17 cellular contexts compared by ENCODE assay signal in genomic region chr12:70448371-70448770, GRCh38.
DNase-seq lines count a peak whose midpoint lies in the region; ATAC-seq and TF ChIP-seq lines count a peak whose summit lies in the region.
"Had no signal": no experiment of that assay in that cellular context is flagged by ENCODE, and none has a peak within 500 bp of the region (broad histone marks: within the 10 kb centered on the region; RNA-seq: fewer than 3 reads in every experiment).

No MANE protein-coding gene starts in this region.

- H3K9me3 ChIP-seq in HCT116 (ENCODE audit: control insufficient read depth in 1 of 2, insufficient read depth in 1 of 2, low read depth in 1 of 2, low read length in 2 of 2) (no peaks in the 10 kb centered on the region), PC-3 (ENCODE audit: low read length) (0 out of 2 replicates have a peak, but pooled peaks cover 9% of the 10 kb centered on the region)
- H3K9me3 ChIP-seq: A549 had no signal

- POLR2A ChIA-PET in HCT116 (lab: Charles Lee), result no interaction called here
- POLR2A ChIA-PET in PC-3 (lab: Charles Lee; ENCODE audit: unreplicated experiment), result no interaction called here

- H4K20me1 ChIP-seq in HCT116 (ENCODE audit: insufficient read depth) (no peaks in the 10 kb centered on the region), PC-3 (ENCODE audit: low read length) (no peaks in the 10 kb centered on the region)

- TF ChIP-seq POLR2A in HCT116 (IDR thresholded peaks at IDR 0.05; ENCODE audit: borderline replicate concordance, extremely low read depth, insufficient read depth, insufficient read length), result no peak

- CTCF ChIA-PET in HCT116 (lab: Charles Lee), result no interaction called here
- CTCF ChIA-PET in PC-3 (lab: Charles Lee), result no interaction called here

- H3K4me1 ChIP-seq in HCT116 (ENCODE audit: control insufficient read depth in 1 of 2, insufficient read depth in 2 of 2, low read length in 2 of 2), result peaks cover 19 to 50% of the 10 kb centered on the region in 2 experiments
- H3K4me1 ChIP-seq in PC-3 (ENCODE audit: insufficient read depth, low read length), result peaks cover 27% of the 10 kb centered on the region
- H3K4me1 ChIP-seq: A549 had no signal

- peaks cover 10% of the 10 kb centered on the region for H3K9me3 Mint-ChIP-seq in stimulated activated effector memory CD8-positive, alpha-beta T cell treated with anti-CD3 and anti-CD28 coated beads, Interleukin-12 subunit alpha, Interleukin-12 subunit beta, amount 100 ng/mL, for 72 hours

- peak overlapping the region; percentile 91 for H3K4me2 ChIP-seq in HCT116 (ENCODE audit: low read length)
- H3K4me2 ChIP-seq in PC-3 (ENCODE audit: low read length), result peak overlapping the region; percentile 78; the same call in 1 of the 2 replicates
- H3K4me2 ChIP-seq: A549 had no signal

- no peaks in the 10 kb centered on the region for H3K27me3 ChIP-seq in HCT116 (ENCODE audit: insufficient read depth, low read length)
- H3K27me3 ChIP-seq in PC-3 (ENCODE audit: low read length), result no peaks in the 10 kb centered on the region

- H3K4me3 ChIP-seq in AG10803 (ENCODE audit: low read length) (no peak overlapping the region), HCT116 (replicated peaks in 1 of 2; ENCODE audit: low read depth in 1 of 2, low read length in 2 of 2) (no peak overlapping the region), PC-3 (ENCODE audit: low read length) (no peak overlapping the region)
- H3K4me3 ChIP-seq: A549 had no signal

- no peak for TF ChIP-seq CTCF in AG10803 (conservative IDR thresholded peaks at IDR 0.05; ENCODE audit: low read length)
- TF ChIP-seq CTCF in HCT116 (IDR thresholded peaks at IDR 0.05 in 2 of 3, conservative IDR thresholded peaks at IDR 0.05 in 1 of 3; ENCODE audit: borderline replicate concordance in 1 of 3, insufficient read depth in 1 of 3, low read depth in 2 of 3, low read length in 2 of 3), result no peak
- no peak for TF ChIP-seq CTCF in PC-3 (conservative IDR thresholded peaks at IDR 0.05; ENCODE audit: low read depth, low read length)

- ATAC-seq in HCT116 (no peak), PC-3 (no peak), GM21576 (IDR thresholded peaks at IDR 0.05; ENCODE audit: unreplicated experiment) (no peak)
- ATAC-seq in stimulated activated effector memory CD8-positive, alpha-beta T cell treated with anti-CD3 and anti-CD28 coated beads, Interleukin-12 subunit alpha, Interleukin-12 subunit beta, amount 100 ng/mL, for 72 hours, result no peak
- ATAC-seq: A549 had no signal

- RAD21 ChIA-PET in HCT116 (lab: Charles Lee; ENCODE audit: low non-redundant PET in 1 of 2, low total read pairs in 2 of 2, uncharacterized antibody in 2 of 2, unreplicated experiment in 2 of 2), result no interaction called here

- TF ChIP-seq RAD21 in HCT116 (IDR thresholded peaks at IDR 0.05; ENCODE audit: low read depth), result no peak

- H2AFZ ChIP-seq in HCT116 (ENCODE audit: low read depth, low read length, poor library complexity, severe bottlenecking) (no peak overlapping the region), PC-3 (ENCODE audit: low read length) (peak overlapping the region; percentile 83; the same call in 1 of the 2 replicates)

- BruUV-seq in HCT116 (replicated peaks; lab: Mats Ljungman, UMichigan) (no TSS peak), PC-3 (replicated peaks; lab: Mats Ljungman, UMichigan) (no TSS peak)

- no peaks in the 10 kb centered on the region for H3K9me2 ChIP-seq in HCT116 (ENCODE audit: insufficient read depth)
- H3K9me2 ChIP-seq in PC-3 (replicated peaks; ENCODE audit: low read length), result no peaks in the 10 kb centered on the region

- no peaks in the 10 kb centered on the region for H3K36me3 Mint-ChIP-seq in stimulated activated effector memory CD8-positive, alpha-beta T cell treated with anti-CD3 and anti-CD28 coated beads, Interleukin-12 subunit alpha, Interleukin-12 subunit beta, amount 100 ng/mL, for 72 hours

- H3K79me2 ChIP-seq in HCT116 (ENCODE audit: insufficient read depth, low read length) (no peaks in the 10 kb centered on the region), PC-3 (ENCODE audit: low read length) (no peaks in the 10 kb centered on the region)

- no peaks in the 10 kb centered on the region for H3K36me3 ChIP-seq in HCT116 (ENCODE audit: control insufficient read depth in 1 of 2, insufficient read depth in 2 of 2, low read length in 2 of 2)
- H3K36me3 ChIP-seq in PC-3 (ENCODE audit: low read depth, low read length), result peaks cover 10% of the 10 kb centered on the region; the same call in 1 of the 2 replicates

- no peak overlapping the region for H3K4me3 Mint-ChIP-seq in stimulated activated effector memory CD8-positive, alpha-beta T cell treated with anti-CD3 and anti-CD28 coated beads, Interleukin-12 subunit alpha, Interleukin-12 subunit beta, amount 100 ng/mL, for 72 hours

- H3F3A ChIP-seq in PC-3 (ENCODE audit: low read length, unreplicated experiment), result peaks cover 3% of the 10 kb centered on the region

- H3K27ac Mint-ChIP-seq in stimulated activated effector memory CD8-positive, alpha-beta T cell treated with anti-CD3 and anti-CD28 coated beads, Interleukin-12 subunit alpha, Interleukin-12 subunit beta, amount 100 ng/mL, for 72 hours, result no peak overlapping the region

- intact Hi-C loops in HCT116 (cut with micrococcal nuclease) (no loop called here), PC-3 (cut with micrococcal nuclease) (no loop called here)

- H3K4me1 Mint-ChIP-seq in stimulated activated effector memory CD8-positive, alpha-beta T cell treated with anti-CD3 and anti-CD28 coated beads, Interleukin-12 subunit alpha, Interleukin-12 subunit beta, amount 100 ng/mL, for 72 hours, result no peaks in the 10 kb centered on the region

- H3K27ac ChIP-seq in HCT116 (ENCODE audit: low read depth, low read length) (no peak overlapping the region), PC-3 (ENCODE audit: low read length) (peak overlapping the region; percentile 89)
- H3K27ac ChIP-seq: A549, C4-2B had no signal

- no peak overlapping the region for H3K9ac ChIP-seq in HCT116 (ENCODE audit: low read length)
- H3K9ac ChIP-seq in PC-3 (ENCODE audit: low read length), result no peak overlapping the region

- DNase-seq in AG10803 (ENCODE audit: low read depth), result peak; percentile 6
- no peak for DNase-seq in HCT116 (ENCODE audit: low read depth, low spot score)
- DNase-seq in PC-3, result peak; percentile 24
- DNase-seq in iris pigment epithelial cell (ENCODE audit: low read depth), result peak; percentile 16
- DNase-seq in stimulated activated effector memory CD8-positive, alpha-beta T cell treated with anti-CD3 and anti-CD28 coated beads, Interleukin-12 subunit alpha, Interleukin-12 subunit beta, amount 100 ng/mL, for 72 hours (ENCODE audit: low spot score in 2 of 2), result no peak
- DNase-seq in DMS53 treated with DMSO at 0.1 percent for 48 hours (lab: John Stamatoyannopoulos, UW; ENCODE audit: unreplicated experiment), result no peak
- DNase-seq: DMS153, HCEC 1CT, KBM-7, NCI-H1105, NCI-H1694, NCI-H2227 treated with DMSO at 0.1 percent for 48 hours, NCI-H524 treated with DMSO at 0.1 percent for 48 hours, SHP77 had no signal

TF ChIP-seq in HCT116, 20 proteins besides CTCF, POLR2A, EP300 and RAD21 (continues in another document):
- TF ChIP-seq ZBTB33 (IDR thresholded peaks at IDR 0.05; ENCODE audit: extremely low read depth, insufficient replicate concordance, low read length) (no peak), SRF (IDR thresholded peaks at IDR 0.05; ENCODE audit: low read depth) (no peak), YY1 (IDR thresholded peaks at IDR 0.05; ENCODE audit: extremely low read depth, insufficient replicate concordance, low read depth, low read length) (no peak), CEBPB (IDR thresholded peaks at IDR 0.05; ENCODE audit: low read depth) (no peak), POLR2AphosphoS5 (IDR thresholded peaks at IDR 0.05; ENCODE audit: low read depth, low read length) (no peak), EZH2phosphoT487 (IDR thresholded peaks at IDR 0.05; ENCODE audit: borderline replicate concordance) (no peak), CBX3 (IDR thresholded peaks at IDR 0.05; ENCODE audit: low read depth) (no peak), EGR1 (IDR thresholded peaks at IDR 0.05; ENCODE audit: low read depth) (no peak), FOSL1 (IDR thresholded peaks at IDR 0.05; ENCODE audit: low read depth) (no peak), ZFX (IDR thresholded peaks at IDR 0.05) (no peak), ATF3 (IDR thresholded peaks at IDR 0.05) (no peak), SP1 (IDR thresholded peaks at IDR 0.05; ENCODE audit: low read depth) (no peak), ZNF274 (IDR thresholded peaks at IDR 0.05; ENCODE audit: low read depth, low read length) (no peak), JUND (IDR thresholded peaks at IDR 0.05) (no peak), EZH2 (IDR thresholded peaks at IDR 0.05) (no peak), MAX (IDR thresholded peaks at IDR 0.05) (no peak), TCF7L2 (IDR thresholded peaks at IDR 0.05; ENCODE audit: borderline replicate concordance, extremely low read depth, insufficient read depth, insufficient read length) (no peak)

Comparison
In these comparisons a context has a peak if more than half of its experiments do, and no peak if none do; other contexts are left out.
1. DNase-seq: peak in AG10803 (single experiment), PC-3 (single experiment) and iris pigment epithelial cell (single experiment); none in HCT116 (single experiment), stimulated activated effector memory CD8-positive, alpha-beta T cell treated with anti-CD3 and anti-CD28 coated beads, Interleukin-12 subunit alpha, Interleukin-12 subunit beta, amount 100 ng/mL, for 72 hours (0 of 2) and DMS53 treated with DMSO at 0.1 percent for 48 hours (single experiment).